Comparison of ENCODE assay signal across 1 cellular context in the genomic region with DNA sequence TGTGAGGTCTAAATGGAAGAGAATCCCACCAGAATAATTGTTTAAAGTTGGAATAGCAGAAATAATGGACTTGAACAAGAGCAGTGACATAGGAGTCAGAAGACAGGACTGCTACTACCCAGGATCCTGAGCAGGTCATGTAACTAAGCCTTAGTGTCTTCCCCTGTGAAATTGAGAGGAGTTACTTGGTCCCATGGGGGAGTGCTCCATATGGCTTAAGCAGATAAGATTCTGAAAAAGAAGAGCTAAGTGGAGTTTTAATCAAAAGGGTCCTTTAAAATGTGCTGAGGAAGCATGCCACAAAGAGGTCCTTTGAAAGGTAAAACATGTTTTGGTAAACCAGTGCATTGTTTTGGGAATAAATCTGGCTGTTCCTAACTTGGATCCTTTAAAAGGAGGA.
TF ChIP-seq lines count a peak whose summit lies in the region.

No MANE protein-coding gene starts in this region.

TF ChIP-seq in H1, 55 proteins besides CTCF, POLR2A, EP300 and RAD21 (continued from another document):
- TF ChIP-seq FOSL1 (IDR thresholded peaks at IDR 0.05; ENCODE audit: insufficient read depth, low read depth, low read length) = no peak
- TF ChIP-seq EZH2 (IDR thresholded peaks at IDR 0.05; ENCODE audit: low read depth, low read length, severe bottlenecking) = no peak
- TF ChIP-seq ZNF274 (IDR thresholded peaks at IDR 0.05; ENCODE audit: borderline replicate concordance, extremely low read depth, low read length) = no peak
- TF ChIP-seq SUZ12 (IDR thresholded peaks at IDR 0.05; ENCODE audit: low read length) = no peak
- no peak for TF ChIP-seq CBX5 (IDR thresholded peaks at IDR 0.05; ENCODE audit: low read depth, low read length)
- no peak for TF ChIP-seq JUND (IDR thresholded peaks at IDR 0.05; ENCODE audit: low read length)
- no peak for TF ChIP-seq POU5F1 (IDR thresholded peaks at IDR 0.05; ENCODE audit: low read depth, low read length)
- TF ChIP-seq TAF1 (IDR thresholded peaks at IDR 0.05; ENCODE audit: low read depth, low read length) = no peak
